15 cellular contexts compared by ENCODE assay signal in the genomic region with DNA sequence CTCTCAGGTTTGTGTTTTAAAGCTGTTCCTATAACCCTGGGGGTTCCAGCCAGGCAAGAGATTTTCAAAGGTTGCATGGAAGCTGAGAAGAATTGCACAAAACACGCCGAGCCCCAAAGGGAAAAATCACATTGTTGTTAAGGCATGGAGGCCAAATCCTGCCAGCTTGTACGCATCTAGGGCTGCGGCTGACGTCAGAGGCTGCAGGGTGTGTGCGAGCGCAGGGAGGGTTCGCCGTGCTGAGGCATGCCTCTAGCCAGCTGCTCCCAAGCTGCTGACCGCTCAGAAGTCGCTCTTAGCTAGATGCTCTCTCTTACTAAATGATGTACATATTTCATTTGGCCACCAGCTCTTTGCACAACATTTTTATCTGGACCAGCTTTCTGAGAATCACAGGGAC.
DNase-seq lines count a peak whose midpoint lies in the region; ATAC-seq, FAIRE-seq and TF ChIP-seq lines count a peak whose summit lies in the region.
"Had no signal": no experiment of that assay in that cellular context is flagged by ENCODE, and none has a peak within 500 bp of the region (broad histone marks: within the 10 kb centered on the region; RNA-seq: fewer than 3 reads in every experiment).

No MANE protein-coding gene starts in this region.

- POLR2A ChIA-PET in HepG2 (lab: Yijun Ruan, JAX) = no interaction called here

- no peaks in the 10 kb centered on the region for H3K9me3 ChIP-seq in HepG2 (ENCODE audit: low read length)
- H3K9me3 ChIP-seq in right lobe of liver = no peaks in the 10 kb centered on the region
- no peaks in the 10 kb centered on the region for H3K9me3 ChIP-seq in esophagus squamous epithelium
- no peaks in the 10 kb centered on the region for H3K9me3 ChIP-seq in adrenal gland (replicated peaks in 1 of 3)
- H3K9me3 ChIP-seq: A549, SJSA1 had no signal

- no peak overlapping the region for H3K4me2 ChIP-seq in HepG2 (ENCODE audit: low read depth, low read length)
- H3K4me2 ChIP-seq: A549 had no signal

- H3K36me3 ChIP-seq in HepG2 (replicated peaks in 1 of 2; ENCODE audit: control insufficient read depth in 1 of 2, insufficient read depth in 2 of 2, low read length in 2 of 2) (no peaks in the 10 kb centered on the region), right lobe of liver (no peaks in the 10 kb centered on the region), esophagus squamous epithelium (no peaks in the 10 kb centered on the region), adrenal gland (replicated peaks in 1 of 2) (no peaks in the 10 kb centered on the region), H7 (replicated peaks; ENCODE audit: control insufficient read depth, insufficient read depth, low read length) (no peaks in the 10 kb centered on the region)
- H3K36me3 ChIP-seq: SJSA1 had no signal

- no TSS peak for BruUV-seq in HepG2 (replicated peaks; lab: Mats Ljungman, UMichigan)

- TF ChIP-seq RAD21 in HepG2 (CRISPR knock-in tag; IDR thresholded peaks at IDR 0.05) = no peak

- no peak for ATAC-seq in HepG2
- no peak for ATAC-seq in right lobe of liver
- no peak for ATAC-seq in GM19328 (IDR thresholded peaks at IDR 0.05; ENCODE audit: unreplicated experiment)
- ATAC-seq in GM18873 (IDR thresholded peaks at IDR 0.05; ENCODE audit: low FRiP score, unreplicated experiment) = no peak
- ATAC-seq: natural killer cell treated with Interleukin-12 subunit alpha and Interleukin-12 subunit beta and Interleukin-15 and Interleukin-18, amount 100 ng/mL, for 72 hours had no signal

- H4K20me1 ChIP-seq in HepG2 (ENCODE audit: insufficient read depth, low read length) = no peaks in the 10 kb centered on the region

- FAIRE-seq in HepG2 (lab: Jason Lieb, UNC) = no peak
- FAIRE-seq: A549 had no signal

- intact Hi-C loops in HepG2 (cut with micrococcal nuclease; ENCODE audit: unreplicated experiment) = no loop called here
- intact Hi-C loops in right lobe of liver (cut with DNase I) = no loop called here
- intact Hi-C loops in esophagus squamous epithelium (cut with DNase I) = no loop called here
- intact Hi-C loops in adrenal gland (cut with DNase I) = no loop called here

- no peaks in the 10 kb centered on the region for H3K79me2 ChIP-seq in HepG2 (ENCODE audit: insufficient read depth, low read length)

- no peaks in the 10 kb centered on the region for H3K4me1 ChIP-seq in HepG2 (ENCODE audit: insufficient read depth, low read length)
- H3K4me1 ChIP-seq in right lobe of liver = no peaks in the 10 kb centered on the region
- H3K4me1 ChIP-seq in esophagus squamous epithelium = peaks cover 0 to 19% (median 9%) of the 10 kb centered on the region in 3 donors
- H3K4me1 ChIP-seq in adrenal gland (replicated peaks in 1 of 2) = no peaks in the 10 kb centered on the region
- H3K4me1 ChIP-seq: A549, SJSA1 had no signal

- no peak overlapping the region for H2AFZ ChIP-seq in HepG2 (ENCODE audit: low read length)

- in situ Hi-C loops in HepG2 (cut with HindIII; ENCODE audit: extremely low pct_ligation_motif_present, low pct_unique_long_range_greater_than_20kb) = no loop called here

- H3K9ac ChIP-seq in HepG2 (ENCODE audit: insufficient read depth, low read depth, low read length) = no peak overlapping the region

- no peak overlapping the region for H3K4me3 ChIP-seq in HepG2 (replicated peaks in 1 of 3; ENCODE audit: insufficient read depth in 1 of 3, low read depth in 2 of 3, low read length in 3 of 3)
- H3K4me3 ChIP-seq in right lobe of liver = no peak overlapping the region
- no peak overlapping the region for H3K4me3 ChIP-seq in esophagus squamous epithelium
- H3K4me3 ChIP-seq in adrenal gland = no peak overlapping the region
- H3K4me3 ChIP-seq in H7 (ENCODE audit: insufficient read depth, low read depth, low read length) = no peak overlapping the region
- H3K4me3 ChIP-seq: A549, dorsolateral prefrontal cortex, SJSA1 had no signal

- DNase-seq in HepG2 (ENCODE audit: low spot score) (no peak), right lobe of liver (no peak), esophagus squamous epithelium (lab: John Stamatoyannopoulos, UW) (peak; percentile 2), mucosa of gallbladder (ENCODE audit: low spot score) (peak; percentile 46), adrenal gland (no peak), H7 (no peak)
- DNase-seq: activated CD4-positive, alpha-beta T cell treated with anti-CD3 and anti-CD28 coated beads, Interleukin-2, amount 50 U/mL, for 4 hours; aorta; dorsolateral prefrontal cortex; NCI-H1694 treated with DMSO at 0.1 percent for 48 hours had no signal

- 47% methylated on average over 10 of the region's 11 CpGs for WGBS in HepG2 (ENCODE audit: low lambda C conversion rate)
- no CpG with 5 or more reads among the region's 11 CpGs for WGBS in right lobe of liver (ENCODE audit: insufficient coverage, low coverage, low lambda C conversion rate, missing lambda C conversion rate)
- WGBS in esophagus squamous epithelium, 2 donors = 61 to 75% methylated on average over 10 to 11 of the region's 11 CpGs
- 90 to 95% (median 94%) methylated on average over 11 of the region's 11 CpGs for WGBS in adrenal gland, 4 donors

- H3K27me3 ChIP-seq in HepG2 (ENCODE audit: control insufficient read depth in 1 of 2, insufficient read depth in 2 of 2, low read length in 2 of 2) (peaks cover 3 to 17% of the 10 kb centered on the region in 2 experiments; a peak in 2 of 5 replicates), right lobe of liver (no peaks in the 10 kb centered on the region), esophagus squamous epithelium (no peaks in the 10 kb centered on the region), adrenal gland (no peaks in the 10 kb centered on the region), H7 (ENCODE audit: control insufficient read depth, insufficient read depth, low read length) (no peaks in the 10 kb centered on the region)
- H3K27me3 ChIP-seq: SJSA1 had no signal

- TF ChIP-seq CTCF in HepG2 (CRISPR knock-in tag; IDR thresholded peaks at IDR 0.05) = no peak
- no peak for TF ChIP-seq CTCF in right lobe of liver (IDR thresholded peaks at IDR 0.05)
- TF ChIP-seq CTCF in esophagus squamous epithelium (IDR thresholded peaks at IDR 0.05) = no peak
- no peak for TF ChIP-seq CTCF in adrenal gland (IDR thresholded peaks at IDR 0.05)

- H3K27ac ChIP-seq in HepG2 (ENCODE audit: extremely low read length, insufficient read depth, low read length) (no peak overlapping the region), right lobe of liver (no peak overlapping the region), esophagus squamous epithelium (peak overlapping the region; percentile 57 to 80 (median 72)), adrenal gland (no peak overlapping the region)
- H3K27ac ChIP-seq: A549, dorsolateral prefrontal cortex, SJSA1 had no signal

- CTCF ChIA-PET in HepG2 (lab: Yijun Ruan, JAX; ENCODE audit: low intra/inter-chr PET ratio, low total read pairs) = no interaction called here

- TF ChIP-seq EP300 in HepG2 (IDR thresholded peaks at IDR 0.05; ENCODE audit: low read depth in 2 of 2, low read length in 2 of 2) = no peak
- no peak for TF ChIP-seq EP300 in HepG2 (CRISPR knock-in tag; IDR thresholded peaks at IDR 0.05; ENCODE audit: borderline replicate concordance)

- TF ChIP-seq POLR2A in HepG2 (IDR thresholded peaks at IDR 0.05; ENCODE audit: insufficient read depth in 1 of 2, low read depth in 2 of 2, low read length in 2 of 2) (no peak), right lobe of liver (IDR thresholded peaks at IDR 0.05) (no peak), esophagus squamous epithelium (IDR thresholded peaks at IDR 0.05) (no peak), adrenal gland (IDR thresholded peaks at IDR 0.05) (no peak)

TF ChIP-seq in HepG2, 621 proteins besides CTCF, POLR2A, EP300 and RAD21:
- TF ChIP-seq CREB1 (IDR thresholded peaks at IDR 0.05) = peak; percentile 6; the same call in 1 of the 2 replicates
- no peak for TF ChIP-seq CREB1 (CRISPR knock-in tag; IDR thresholded peaks at IDR 0.05)
- TF ChIP-seq ZNF709 (CRISPR knock-in tag; IDR thresholded peaks at IDR 0.05) = no peak

Comparison
In these comparisons a context has a peak if more than half of its experiments do, and no peak if none do; other contexts are left out.
1. DNase-seq: peak in esophagus squamous epithelium (single experiment) and mucosa of gallbladder (single experiment); none in HepG2 (single experiment), right lobe of liver (0 of 3), adrenal gland (0 of 7) and H7 (single experiment).
2. H3K27ac ChIP-seq: peak in esophagus squamous epithelium (4 of 4); none in HepG2 (single experiment), right lobe of liver (0 of 3) and adrenal gland (0 of 5).